In the genomic region with DNA sequence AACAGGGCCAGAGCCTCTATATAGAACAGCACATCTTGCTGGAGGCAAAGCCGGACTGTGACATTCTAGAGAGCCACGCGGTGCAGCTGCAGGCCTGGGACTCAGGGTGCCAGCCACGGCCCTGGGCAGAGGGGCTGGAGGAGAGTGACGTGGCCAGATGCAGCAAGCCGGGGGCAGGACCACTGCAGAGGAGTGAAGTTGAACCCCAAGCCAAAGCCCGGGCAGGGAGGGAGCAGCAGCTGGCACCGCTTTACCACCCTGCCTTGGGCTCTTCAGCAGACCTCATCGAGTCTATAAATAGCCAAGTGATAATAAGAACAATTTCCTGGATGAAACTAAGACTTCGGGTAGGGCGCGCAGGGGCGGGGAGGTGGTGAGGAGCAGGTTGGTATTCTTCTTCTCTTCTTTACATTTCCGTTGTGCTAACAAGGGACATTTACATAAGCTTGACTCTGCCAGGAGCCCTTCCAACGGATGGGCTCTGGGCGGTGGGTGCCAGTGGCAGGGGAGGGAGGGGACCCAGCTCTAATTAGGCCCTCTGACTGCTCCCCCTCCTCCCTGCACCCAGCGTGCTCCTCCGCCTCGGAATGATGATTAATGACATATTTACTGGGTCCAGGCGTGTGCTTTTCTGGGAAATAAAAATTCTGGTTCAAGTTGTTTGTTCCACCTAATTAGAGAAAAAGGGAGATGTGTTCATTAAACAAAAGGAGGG, we compare ENCODE assay signal across 8 cellular contexts.
DNase-seq lines count a peak whose midpoint lies in the region; ATAC-seq and TF ChIP-seq lines count a peak whose summit lies in the region.

No MANE protein-coding gene starts in this region.

- no peak for TF ChIP-seq CTCF in left lung (IDR thresholded peaks at IDR 0.05)

- H3K27me3 ChIP-seq in left lung: no peaks in the 10 kb centered on the region

- intact Hi-C loops in left lung (cut with DNase I): no loop called here

- no peak overlapping the region for H3K4me3 ChIP-seq in left lung

- H3K4me1 ChIP-seq in left lung: peaks cover 9 to 52% of the 10 kb centered on the region in 2 donors

- DNase-seq in DMS153 (lab: John Stamatoyannopoulos, UW) (peak; percentile 39), RPMI8226 (peak; percentile 86), left lung (peak in 1 of 2 donors; percentile 66), NCI-H82 treated with DMSO at 0.1 percent for 48 hours (lab: John Stamatoyannopoulos, UW; ENCODE audit: unreplicated experiment) (no peak), cerebellar nuclear complex (lab: John Stamatoyannopoulos, UW) (no peak), putamen (ENCODE audit: low spot score) (no peak)

- H3K27ac ChIP-seq in left lung: peak overlapping the region in 1 of 2 donors; percentile 24

- H3K9me3 ChIP-seq in left lung: no peaks in the 10 kb centered on the region

- ATAC-seq in GM19372 (IDR thresholded peaks at IDR 0.05; ENCODE audit: low read depth, unreplicated experiment) (peak; percentile 68), HG03354 (IDR thresholded peaks at IDR 0.05; ENCODE audit: poor library complexity, severe bottlenecking, unreplicated experiment) (peak; percentile 80), left lung (peak; percentile 74)

- H3K36me3 ChIP-seq in left lung: no peaks in the 10 kb centered on the region

Comparison
In these comparisons a context has a peak if more than half of its experiments do, and no peak if none do; other contexts are left out.
1. DNase-seq: peak in DMS153 (single experiment) and RPMI8226 (single experiment); none in NCI-H82 treated with DMSO at 0.1 percent for 48 hours (single experiment), cerebellar nuclear complex (0 of 2) and putamen (single experiment).
2. Peak in every context shown above with its lines, with median percentiles within 50 percentile points of each other: ATAC-seq.